6 cellular contexts compared by ENCODE assay signal in the genomic region with DNA sequence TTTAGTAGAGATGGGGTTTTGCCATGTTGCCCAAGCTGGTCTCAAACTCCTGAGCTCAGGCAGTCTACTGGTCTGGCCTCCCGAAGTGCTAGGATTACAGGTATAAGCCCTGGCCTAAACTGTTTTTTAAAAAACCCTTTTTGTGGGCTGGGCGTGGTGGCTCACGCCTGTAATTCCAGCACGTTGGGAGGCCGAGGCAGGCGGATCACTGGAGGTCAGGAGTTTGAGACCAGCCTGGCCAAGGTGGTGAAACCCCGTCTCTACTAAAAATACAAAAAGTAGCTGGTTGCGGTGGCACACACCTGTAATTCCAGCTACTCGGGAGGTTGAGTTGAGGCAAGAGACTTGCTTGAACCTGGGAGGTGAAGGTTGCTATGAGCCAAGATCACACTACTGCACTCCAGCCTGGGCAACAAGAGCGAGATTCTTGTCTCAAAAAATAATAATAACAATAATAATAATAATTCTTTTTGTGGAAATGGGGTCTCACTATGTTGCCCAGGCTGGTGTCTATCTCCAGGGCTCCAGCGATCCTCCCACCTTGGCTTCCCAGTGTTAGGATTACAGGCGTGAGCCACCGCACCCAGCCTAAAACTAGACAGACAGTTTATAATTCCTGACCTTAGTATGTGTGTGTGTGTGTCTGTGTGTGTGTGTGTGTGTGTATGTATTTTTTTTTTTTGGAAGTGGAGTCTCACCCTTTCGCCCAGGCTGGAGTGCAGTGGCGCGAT. TPM values are rescaled to one million over a fixed set of nuclear protein-coding genes. Genes with fewer than 3 reads are reported as not detected.
DNase-seq lines count a peak whose midpoint lies in the region; ATAC-seq, FAIRE-seq and TF ChIP-seq lines count a peak whose summit lies in the region.
"Not testable (repeated sequence)": the region's sequence is repeated elsewhere in the genome, so short reads cannot be mapped to it uniquely, and the experiment has no call there.

No MANE protein-coding gene starts in this region.

- POLR2A ChIA-PET in CD8-positive, alpha-beta T cell (lab: Charles Lee), result interaction anchor here (1.0 kb wide), 1 partner anchor 156 kb away, joined by 3 read pairs; no protein-coding TSS in a partner anchor
- POLR2A ChIA-PET in K562 (lab: Yijun Ruan, JAX), result interaction anchor here (0.6 to 0.7 kb wide), 3 partner anchors 24 to 179 kb away, joined by 3 read pairs; no protein-coding TSS in a partner anchor

- not testable (repeated sequence) for H3K9me3 ChIP-seq in CD8-positive, alpha-beta T cell (ENCODE audit: low read length); T-helper 17 cell (ENCODE audit: control insufficient read depth, low read length, poor library complexity, severe bottlenecking); K562 (replicated peaks; ENCODE audit: control insufficient read depth, insufficient read depth, low read depth, low read length)

- not testable (repeated sequence) for TF ChIP-seq RAD21 in K562 (CRISPR knock-in tag; conservative IDR thresholded peaks at IDR 0.05 in 1 of 2, IDR thresholded peaks at IDR 0.05 in 1 of 2)

- not testable (repeated sequence) for H3K9me1 ChIP-seq in K562 (ENCODE audit: control insufficient read depth, insufficient read depth, low read length)

- not testable (repeated sequence) for H3K4me3 Mint-ChIP-seq in CD8-positive, alpha-beta T cell; T-helper 17 cell; memory B cell

- not testable (repeated sequence) for H3K4me2 ChIP-seq in K562 (ENCODE audit: insufficient read depth, low read length)

- ATAC-seq in CD8-positive, alpha-beta T cell; T-helper 17 cell; K562; memory B cell (ENCODE audit: low read depth): not testable (repeated sequence)

- not testable (repeated sequence) for TF ChIP-seq POLR2A in K562 (conservative IDR thresholded peaks at IDR 0.05)

- peaks cover 91% of the 10 kb centered on the region for H3K79me2 ChIP-seq in K562 (ENCODE audit: control insufficient read depth, insufficient read depth, low read length)

- not testable (repeated sequence) for H3K9me3 Mint-ChIP-seq in CD8-positive, alpha-beta T cell; memory B cell

- H3K4me3 ChIP-seq in CD8-positive, alpha-beta T cell (ENCODE audit: low read depth, low read length); K562: not testable (repeated sequence)

- H3K36me3 ChIP-seq in CD8-positive, alpha-beta T cell (ENCODE audit: insufficient read depth, low read length); K562 (ENCODE audit: control insufficient read depth, insufficient read depth, low read length): not testable (repeated sequence)

- H3K27me3 ChIP-seq in CD8-positive, alpha-beta T cell (ENCODE audit: insufficient read depth, low read length); K562 (ENCODE audit: control insufficient read depth in 2 of 2, insufficient read depth in 2 of 2, low read length in 2 of 2): not testable (repeated sequence)

- not testable (repeated sequence) for H3K4me1 ChIP-seq in CD8-positive, alpha-beta T cell (ENCODE audit: insufficient read depth, low read length); K562 (replicated peaks in 1 of 2; ENCODE audit: control insufficient read depth in 2 of 2, insufficient read depth in 2 of 2, low read length in 2 of 2)

- not testable (repeated sequence) for TF ChIP-seq CTCF in CD8-positive, alpha-beta T cell (IDR thresholded peaks at IDR 0.05); K562 (IDR thresholded peaks at IDR 0.05 in 2 of 3, conservative IDR thresholded peaks at IDR 0.05 in 1 of 3; ENCODE audit: insufficient read depth in 2 of 3, low read depth in 1 of 3, low read length in 3 of 3)

- in situ Hi-C loops in K562 (cut with MboI), result not testable (repeated sequence)

- CTCF ChIA-PET in CD8-positive, alpha-beta T cell (lab: Charles Lee); K562 (lab: Yijun Ruan, JAX; ENCODE audit: low intra/inter-chr PET ratio): not testable (repeated sequence)

- 96% methylated on average over 16 of the region's 16 CpGs for WGBS in K562 (ENCODE audit: insufficient coverage, low coverage, missing lambda C conversion rate)

- BruUV-seq in K562 (replicated peaks; lab: Mats Ljungman, UMichigan), result not testable (repeated sequence)

- H3K27ac Mint-ChIP-seq in CD8-positive, alpha-beta T cell, result peak overlapping the region; percentile 57
- H3K27ac Mint-ChIP-seq in T-helper 17 cell (peak overlapping the region; percentile 43), memory B cell (peak overlapping the region; percentile 6)

- intact Hi-C loops in CD8-positive, alpha-beta T cell (cut with DNase I, micrococcal nuclease); K562 (cut with micrococcal nuclease); cardiac septum (cut with DNase I); posterior vena cava (cut with DNase I): not testable (repeated sequence)

- TF ChIP-seq EP300 in K562 (IDR thresholded peaks at IDR 0.05; ENCODE audit: low read length), result not testable (repeated sequence)

- H3K9ac ChIP-seq in K562 (ENCODE audit: insufficient read depth in 1 of 2, low read depth in 2 of 2, low read length in 2 of 2), result not testable (repeated sequence)

- H2AFZ ChIP-seq in K562 (ENCODE audit: low read depth, low read length), result not testable (repeated sequence)

- not testable (repeated sequence) for FAIRE-seq in K562 (lab: Jason Lieb, UNC)

- not testable (repeated sequence) for H3K36me3 Mint-ChIP-seq in CD8-positive, alpha-beta T cell; T-helper 17 cell (ENCODE audit: low read depth); memory B cell

- DNase-seq in CD8-positive, alpha-beta T cell; T-helper 17 cell; K562 (ENCODE audit: extremely low read depth in 1 of 4, low spot score in 3 of 4); memory B cell (ENCODE audit: low spot score in 2 of 2): not testable (repeated sequence)
- DNase-seq in cardiac septum (ENCODE audit: low spot score) (peak; percentile 9), posterior vena cava (ENCODE audit: low spot score) (peak; percentile 73)

- H3K4me1 Mint-ChIP-seq in CD8-positive, alpha-beta T cell (ENCODE audit: low read depth), result peaks cover 38% of the 10 kb centered on the region
- peaks cover 26% of the 10 kb centered on the region for H3K4me1 Mint-ChIP-seq in T-helper 17 cell
- peaks cover 19% of the 10 kb centered on the region for H3K4me1 Mint-ChIP-seq in memory B cell

- not testable (repeated sequence) for H4K20me1 ChIP-seq in K562 (replicated peaks; ENCODE audit: control insufficient read depth, insufficient read depth, low read length)

- not testable (repeated sequence) for H3K27me3 Mint-ChIP-seq in CD8-positive, alpha-beta T cell (ENCODE audit: low read depth); T-helper 17 cell; memory B cell

- not testable (repeated sequence) for H3K27ac ChIP-seq in CD8-positive, alpha-beta T cell (ENCODE audit: low read depth, low read length); K562 (ENCODE audit: extremely low read depth, low read depth, low read length)

TF ChIP-seq in K562, 482 proteins besides CTCF, POLR2A, EP300 and RAD21:
- peak; percentile 20; the same call in 1 of the 2 replicates for TF ChIP-seq BCOR (IDR thresholded peaks at IDR 0.05)
- peak; percentile 89 for TF ChIP-seq ZNF121 (CRISPR knock-in tag; conservative IDR thresholded peaks at IDR 0.05)
- TF ChIP-seq RBM25 (IDR thresholded peaks at IDR 0.05; ENCODE audit: low read depth, low read length, severe bottlenecking), result peak; percentile 24

RNA-seq across cellular contexts. Expression of gene FAM193A, which starts 10.7 kb away (rescaled TPM):
- 10 to 100 TPM; 29.0 to 30.2 TPM for total RNA-seq in CD8-positive, alpha-beta T cell
- total RNA-seq in T-helper 17 cell, result 10 to 100 TPM; 34.8 to 39.8 TPM
- total RNA-seq in K562 (2011; cell fraction: chromatin; rRNA removed; ENCODE audit: low replicate concordance), result 72.1 and 83.0 TPM in 2 replicates
- total RNA-seq in K562 (2011; cell fraction: nucleolus; rRNA removed), result 38.9 and 45.9 TPM in 2 replicates
- total RNA-seq in K562 (2011; cell fraction: nucleoplasm; rRNA removed), result 36.3 and 46.0 TPM in 2 replicates
- total RNA-seq in K562 (2014; rRNA removed), result 10.5 and 11.7 TPM in 2 replicates
- 8.5 and 9.2 TPM in 2 replicates for total RNA-seq in K562 (2014; rRNA removed; fragmentation: Illumina TruSeq; extraction: Trizol)
- 9.7 and 10.6 TPM in 2 replicates for total RNA-seq in K562 (2015; rRNA removed; fragmentation: Illumina TruSeq; extraction: Trizol)
- 23.8 and 24.6 TPM in 2 replicates for total RNA-seq in K562 (2021)
- polyA plus RNA-seq in K562 (2011; rRNA removed), result 5.3 and 5.7 TPM in 2 replicates
- polyA plus RNA-seq in K562 (2011; cell fraction: cytosol; rRNA removed), result 6.2 and 7.3 TPM in 2 replicates
- polyA plus RNA-seq in K562 (2011; cell fraction: nucleus; rRNA removed), result 15.6 and 25.6 TPM in 2 replicates
- polyA plus RNA-seq in K562 (2012), result 15.9 and 16.0 TPM in 2 replicates
- 15.3 and 16.2 TPM in 2 replicates for polyA plus RNA-seq in K562 (2014; fragmentation: Illumina TruSeq; extraction: Trizol)
- polyA plus RNA-seq in K562 (2014; fragmentation: Nextera tagmentation; extraction: Ambion mirVana), result under 1 TPM; 0.46 to 0.55 TPM
- polyA plus RNA-seq in K562 (2014; rRNA removed), result 9.5 and 9.6 TPM in 2 replicates
- 13.8 and 14.6 TPM in 2 replicates for polyA minus RNA-seq in K562 (2011; rRNA and poly(A)+ RNA removed)
- polyA minus RNA-seq in K562 (2011; cell fraction: cytosol; rRNA and poly(A)+ RNA removed), result 16.5 and 17.6 TPM in 2 replicates
- polyA minus RNA-seq in K562 (2011; cell fraction: nucleus; rRNA and poly(A)+ RNA removed), result 16.0 and 19.1 TPM in 2 replicates
- 19.5 TPM for total RNA-seq in cardiac septum
- 10 to 100 TPM; 18.6 to 20.3 TPM for total RNA-seq in posterior vena cava

Comparison
In these comparisons a context has a peak if more than half of its experiments do, and no peak if none do; other contexts are left out.
1. H3K27ac Mint-ChIP-seq: peak in every context shown above with its lines; median percentile 57 in CD8-positive, alpha-beta T cell; 43 in T-helper 17 cell; 6 in memory B cell.